ENCODE assay signal across 9 cellular contexts in genomic region chr2:96868555-96869280, GRCh38. TPM values are rescaled to one million over a fixed set of nuclear protein-coding genes. Genes with fewer than 3 reads are reported as not detected.
A peak's percentile ranks its signal among the peaks of the same experiment; 100 is the strongest.
DNase-seq lines count a peak whose midpoint lies in the region; ATAC-seq lines count a peak whose summit lies in the region.
"Had no signal": no experiment of that assay in that cellular context is flagged by ENCODE, and none has a peak within 500 bp of the region (broad histone marks: within the 10 kb centered on the region; RNA-seq: fewer than 3 reads in every experiment).

No MANE protein-coding gene starts in this region.

- peaks cover 13% of the 10 kb centered on the region for H3K27me3 Mint-ChIP-seq in activated CD8-positive, alpha-beta memory T cell treated with anti-CD3 and anti-CD28 coated beads, Interleukin-2, amount 10 ng/mL, durations not matched to agents 7 days and 5 days

- CTCF ChIA-PET in activated CD8-positive, alpha-beta memory T cell treated with anti-CD3 and anti-CD28 coated beads, Interleukin-2, amount 10 ng/mL, durations not matched to agents 7 days and 5 days (lab: Charles Lee): interaction anchor here (0.7 to 3.6 kb wide), 20 partner anchors 11 to 794 kb away, joined by 3 to 40 read pairs (median 5); partner anchors contain the start of gene ANKRD39

- H3K4me3 ChIP-seq in mesodermal cell (ENCODE audit: extremely low read depth, insufficient read depth, low read length, poor library complexity, severe bottlenecking): peak overlapping the region; percentile 90

- no peaks in the 10 kb centered on the region for H3K36me3 Mint-ChIP-seq in activated CD8-positive, alpha-beta memory T cell treated with anti-CD3 and anti-CD28 coated beads, Interleukin-2, amount 10 ng/mL, durations not matched to agents 7 days and 5 days

- H3K4me3 Mint-ChIP-seq in activated CD8-positive, alpha-beta memory T cell treated with anti-CD3 and anti-CD28 coated beads, Interleukin-2, amount 10 ng/mL, durations not matched to agents 7 days and 5 days: peak overlapping the region; percentile 69

- H3K9me3 Mint-ChIP-seq in activated CD8-positive, alpha-beta memory T cell treated with anti-CD3 and anti-CD28 coated beads, Interleukin-2, amount 10 ng/mL, durations not matched to agents 7 days and 5 days (ENCODE audit: low read depth): no peaks in the 10 kb centered on the region

- peak overlapping the region; percentile 74 for H3K27ac Mint-ChIP-seq in activated CD8-positive, alpha-beta memory T cell treated with anti-CD3 and anti-CD28 coated beads, Interleukin-2, amount 10 ng/mL, durations not matched to agents 7 days and 5 days

- 0 to 1% methylated on average over 17 to 49 of the region's 76 CpGs for WGBS in mesodermal cell (ENCODE audit: insufficient coverage in 2 of 2), 2 experiments

- H3K9me3 ChIP-seq in mesodermal cell (ENCODE audit: control insufficient read depth, low read length): no peaks in the 10 kb centered on the region

- DNase-seq in NCI-H2029 (lab: John Stamatoyannopoulos, UW): peak; percentile 46
- DNase-seq in NCI-H2029 treated with DMSO at 0.1 percent for 48 hours (lab: John Stamatoyannopoulos, UW): no peak
- DNase-seq in NCI-H526 (lab: John Stamatoyannopoulos, UW): peak; percentile 43 to 89
- peak; percentile 81 for DNase-seq in activated CD8-positive, alpha-beta memory T cell treated with anti-CD3 and anti-CD28 coated beads, Interleukin-2, amount 10 ng/mL, durations not matched to agents 7 days and 5 days
- peak; percentile 98 for DNase-seq in epidermal melanocyte (ENCODE audit: insufficient read length, low spot score)
- peak; percentile 76 for DNase-seq in stimulated activated naive CD8-positive, alpha-beta T cell treated with anti-CD3 and anti-CD28 coated beads, Interleukin-15, Interleukin-2, amounts not matched to agents 100 U/mL and 50 U/mL, for 24 hours
- DNase-seq: DND-41 had no signal

- peak; percentile 47 for ATAC-seq in HG02943 (IDR thresholded peaks at IDR 0.05; ENCODE audit: low read depth, unreplicated experiment)
- peak; percentile 66 for ATAC-seq in activated CD8-positive, alpha-beta memory T cell treated with anti-CD3 and anti-CD28 coated beads, Interleukin-2, amount 10 ng/mL, durations not matched to agents 7 days and 5 days
- peak; percentile 41 for ATAC-seq in stimulated activated naive CD8-positive, alpha-beta T cell treated with anti-CD3 and anti-CD28 coated beads, Interleukin-15, Interleukin-2, amounts not matched to agents 100 U/mL and 50 U/mL, for 24 hours

- H3K4me1 Mint-ChIP-seq in activated CD8-positive, alpha-beta memory T cell treated with anti-CD3 and anti-CD28 coated beads, Interleukin-2, amount 10 ng/mL, durations not matched to agents 7 days and 5 days: peaks cover 32% of the 10 kb centered on the region

- H3K36me3 ChIP-seq in mesodermal cell (ENCODE audit: control insufficient read depth, insufficient read depth, low read length): peaks cover 41% of the 10 kb centered on the region

- peak overlapping the region; percentile 95 for H3K27ac ChIP-seq in mesodermal cell (ENCODE audit: low read depth, low read length, severe bottlenecking)

- peaks cover 27% of the 10 kb centered on the region for H3K4me1 ChIP-seq in mesodermal cell (ENCODE audit: control insufficient read depth, insufficient read depth, low read length, poor library complexity, severe bottlenecking)

RNA-seq across cellular contexts. Expression of gene SEMA4C, which starts 1.2 kb away (rescaled TPM):
- 10 to 100 TPM in 1 of 2 experiments, 1 to 10 TPM in 1; 9.7 to 11.6 TPM for total RNA-seq in activated CD8-positive, alpha-beta memory T cell treated with anti-CD3 and anti-CD28 coated beads, Interleukin-2, amount 10 ng/mL, durations not matched to agents 7 days and 5 days
- 113 TPM for polyA plus RNA-seq in mesodermal cell (2013, experiment 1 of 2)
- polyA plus RNA-seq in mesodermal cell (2013, experiment 2 of 2): 80.1 TPM

RNA-seq across cellular contexts. Expression of gene ANKRD39, which starts 10.9 kb away (rescaled TPM):
- total RNA-seq in activated CD8-positive, alpha-beta memory T cell treated with anti-CD3 and anti-CD28 coated beads, Interleukin-2, amount 10 ng/mL, durations not matched to agents 7 days and 5 days: 10 to 100 TPM; 32.6 to 42.6 TPM
- 11.3 TPM for polyA plus RNA-seq in mesodermal cell (2013, experiment 1 of 2)
- 10.2 TPM for polyA plus RNA-seq in mesodermal cell (2013, experiment 2 of 2)

RNA-seq across cellular contexts. Expression of gene ANKRD23, which starts 24.9 kb away (rescaled TPM):
- total RNA-seq in activated CD8-positive, alpha-beta memory T cell treated with anti-CD3 and anti-CD28 coated beads, Interleukin-2, amount 10 ng/mL, durations not matched to agents 7 days and 5 days: 10 to 100 TPM; 10.4 to 14.8 TPM
- 2.4 TPM for polyA plus RNA-seq in mesodermal cell (2013, experiment 1 of 2)
- polyA plus RNA-seq in mesodermal cell (2013, experiment 2 of 2): 1.4 TPM

RNA-seq across cellular contexts. Expression of gene CNNM3, which starts 52.6 kb away (rescaled TPM):
- total RNA-seq in activated CD8-positive, alpha-beta memory T cell treated with anti-CD3 and anti-CD28 coated beads, Interleukin-2, amount 10 ng/mL, durations not matched to agents 7 days and 5 days: 10 to 100 TPM; 28.0 to 30.5 TPM
- polyA plus RNA-seq in mesodermal cell (2013, experiment 1 of 2): 10.5 TPM
- polyA plus RNA-seq in mesodermal cell (2013, experiment 2 of 2): 8.6 TPM
